ENCODE assay signal across 8 cellular contexts in the genomic region with DNA sequence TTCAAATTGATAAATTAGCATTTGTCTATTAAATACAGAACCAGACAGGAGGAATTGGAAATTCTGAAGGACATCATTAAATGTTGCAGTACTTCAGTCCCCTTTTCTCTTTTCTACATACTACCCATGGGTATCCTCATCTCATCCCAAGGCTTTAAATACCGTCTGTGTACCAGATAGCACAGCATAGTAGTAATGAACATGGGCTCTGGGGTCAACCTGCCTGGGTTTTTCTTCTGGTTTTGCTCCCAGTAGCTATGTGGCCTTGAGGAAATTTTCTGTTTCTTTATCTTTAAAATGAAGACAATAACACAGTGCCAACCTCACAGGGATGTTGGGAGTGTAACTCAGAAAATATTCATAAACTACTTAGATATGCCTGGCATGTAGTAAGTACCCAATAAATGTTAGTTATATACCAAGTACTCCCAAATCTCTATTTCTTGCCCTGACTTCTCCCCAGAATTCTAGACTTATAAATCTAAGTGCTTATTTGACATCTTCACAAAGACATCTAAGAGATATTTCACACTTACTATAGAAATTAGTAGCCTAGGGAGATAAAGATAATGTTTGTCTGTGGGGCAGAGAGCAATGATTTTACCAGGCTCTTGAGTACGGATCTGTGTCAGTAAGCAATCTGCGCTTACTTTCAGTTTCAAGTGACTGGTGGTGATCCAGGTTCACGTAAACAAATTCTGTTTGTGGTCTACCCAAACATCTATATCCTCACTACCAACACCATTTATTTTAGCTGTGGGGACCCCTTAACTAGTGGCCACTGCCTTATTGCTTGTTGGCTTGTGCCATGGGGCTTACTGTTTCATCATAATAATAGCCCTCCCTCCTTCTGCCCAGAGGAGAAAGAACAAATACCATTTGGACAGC. TPM values are rescaled to one million over a fixed set of nuclear protein-coding genes. Genes with fewer than 3 reads are reported as not detected.
DNase-seq lines count a peak whose midpoint lies in the region; ATAC-seq and TF ChIP-seq lines count a peak whose summit lies in the region.

No MANE protein-coding gene starts in this region.

- H3K27me3 Mint-ChIP-seq in activated CD8-positive, alpha-beta memory T cell treated with anti-CD3 and anti-CD28 coated beads, Interleukin-2, amount 10 ng/mL, durations not matched to agents 7 days and 5 days = no peaks in the 10 kb centered on the region
- no peaks in the 10 kb centered on the region for H3K27me3 Mint-ChIP-seq in stimulated activated naive B cell treated with anti-CD40 and anti-IgM and Interleukin-4, amounts not matched to agents 10 μg/mL and 1 μg/mL and 100 μg/mL, for 72 hours

- H3K4me3 ChIP-seq in WI38 (ENCODE audit: low read depth, low read length) = peak overlapping the region; percentile 42

- peak; percentile 97 for ATAC-seq in activated CD8-positive, alpha-beta memory T cell treated with anti-CD3 and anti-CD28 coated beads, Interleukin-2, amount 10 ng/mL, durations not matched to agents 7 days and 5 days
- peak; percentile 69 for ATAC-seq in HG02973 (IDR thresholded peaks at IDR 0.05; ENCODE audit: unreplicated experiment)
- peak; percentile 84 to 86 for ATAC-seq in stimulated activated naive B cell treated with anti-CD40 and anti-IgM and Interleukin-4, amounts not matched to agents 10 μg/mL and 1 μg/mL and 100 μg/mL, for 72 hours (replicated peaks)

- H3K27ac Mint-ChIP-seq in activated CD8-positive, alpha-beta memory T cell treated with anti-CD3 and anti-CD28 coated beads, Interleukin-2, amount 10 ng/mL, durations not matched to agents 7 days and 5 days = peak overlapping the region; percentile 93
- peak overlapping the region; percentile 98 for H3K27ac Mint-ChIP-seq in stimulated activated naive B cell treated with anti-CD40 and anti-IgM and Interleukin-4, amounts not matched to agents 10 μg/mL and 1 μg/mL and 100 μg/mL, for 72 hours

- peaks cover 30% of the 10 kb centered on the region for H3K4me1 Mint-ChIP-seq in activated CD8-positive, alpha-beta memory T cell treated with anti-CD3 and anti-CD28 coated beads, Interleukin-2, amount 10 ng/mL, durations not matched to agents 7 days and 5 days
- peaks cover 44 to 68% of the 10 kb centered on the region in 2 donors for H3K4me1 Mint-ChIP-seq in stimulated activated naive B cell treated with anti-CD40 and anti-IgM and Interleukin-4, amounts not matched to agents 10 μg/mL and 1 μg/mL and 100 μg/mL, for 72 hours

- no peak for TF ChIP-seq CTCF in WI38 (IDR thresholded peaks at IDR 0.05; ENCODE audit: low read depth, low read length)

- peak overlapping the region; percentile 65 for H3K4me3 Mint-ChIP-seq in activated CD8-positive, alpha-beta memory T cell treated with anti-CD3 and anti-CD28 coated beads, Interleukin-2, amount 10 ng/mL, durations not matched to agents 7 days and 5 days
- peak overlapping the region; percentile 61 to 77 for H3K4me3 Mint-ChIP-seq in stimulated activated naive B cell treated with anti-CD40 and anti-IgM and Interleukin-4, amounts not matched to agents 10 μg/mL and 1 μg/mL and 100 μg/mL, for 72 hours

- peaks cover 14% of the 10 kb centered on the region for H3K36me3 Mint-ChIP-seq in activated CD8-positive, alpha-beta memory T cell treated with anti-CD3 and anti-CD28 coated beads, Interleukin-2, amount 10 ng/mL, durations not matched to agents 7 days and 5 days
- H3K36me3 Mint-ChIP-seq in stimulated activated naive B cell treated with anti-CD40 and anti-IgM and Interleukin-4, amounts not matched to agents 10 μg/mL and 1 μg/mL and 100 μg/mL, for 72 hours = peaks cover 16 to 26% of the 10 kb centered on the region in 2 donors

- H3K9me3 Mint-ChIP-seq in activated CD8-positive, alpha-beta memory T cell treated with anti-CD3 and anti-CD28 coated beads, Interleukin-2, amount 10 ng/mL, durations not matched to agents 7 days and 5 days (ENCODE audit: low read depth) = peaks cover 9% of the 10 kb centered on the region
- H3K9me3 Mint-ChIP-seq in stimulated activated naive B cell treated with anti-CD40 and anti-IgM and Interleukin-4, amounts not matched to agents 10 μg/mL and 1 μg/mL and 100 μg/mL, for 72 hours = peaks cover 9 to 11% of the 10 kb centered on the region in 2 donors

- peak; percentile 68 for DNase-seq in activated CD8-positive, alpha-beta memory T cell treated with anti-CD3 and anti-CD28 coated beads, Interleukin-2, amount 10 ng/mL, durations not matched to agents 7 days and 5 days
- DNase-seq in activated CD8-positive, alpha-beta memory T cell treated with anti-CD3 and anti-CD28 coated beads, Interleukin-2, amount 50 U/mL, for 48 hours = no peak
- DNase-seq in stimulated activated naive B cell treated with anti-CD40 and anti-IgM and Interleukin-4, amounts not matched to agents 10 μg/mL and 1 μg/mL and 100 μg/mL, for 72 hours = no peak
- DNase-seq in NCI-H526 (lab: John Stamatoyannopoulos, UW) = no peak
- DNase-seq in GM19240 (ENCODE audit: insufficient read length, low spot score) = no peak
- DNase-seq in NCI-H1417 treated with DMSO at 0.1 percent for 48 hours (lab: John Stamatoyannopoulos, UW) = no peak

- CTCF ChIA-PET in activated CD8-positive, alpha-beta memory T cell treated with anti-CD3 and anti-CD28 coated beads, Interleukin-2, amount 10 ng/mL, durations not matched to agents 7 days and 5 days (lab: Charles Lee) = interaction anchor here (1.1 to 1.7 kb wide), 2 partner anchors 140 to 238 kb away, joined by 3 to 5 read pairs; no protein-coding TSS in a partner anchor

RNA-seq across cellular contexts. Expression of gene VANGL2, which starts 37.3 kb away (rescaled TPM):
- not detected for total RNA-seq in activated CD8-positive, alpha-beta memory T cell treated with anti-CD3 and anti-CD28 coated beads, Interleukin-2, amount 10 ng/mL, durations not matched to agents 7 days and 5 days
